In the genomic region with DNA sequence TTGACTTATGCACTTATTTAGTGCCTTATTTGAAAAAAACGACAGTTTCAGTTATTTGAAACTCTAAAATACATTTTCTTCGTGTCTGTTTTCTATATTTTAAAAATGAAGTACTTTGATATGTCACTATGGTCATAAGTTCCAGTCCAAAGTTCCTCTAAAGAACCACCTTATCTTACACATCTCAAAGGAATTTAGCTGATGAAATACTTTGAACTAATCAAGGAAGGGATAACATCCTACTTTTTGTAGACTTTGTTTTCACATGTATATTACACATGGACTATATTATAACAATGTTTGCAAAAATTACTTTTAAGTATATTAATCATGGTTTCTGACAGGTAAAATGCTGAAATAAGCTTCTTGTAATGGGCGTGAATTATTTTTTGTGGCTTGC, we compare ENCODE assay signal across 27 cellular contexts.
DNase-seq lines count a peak whose midpoint lies in the region; ATAC-seq, FAIRE-seq and TF ChIP-seq lines count a peak whose summit lies in the region.
"Had no signal": no experiment of that assay in that cellular context is flagged by ENCODE, and none has a peak within 500 bp of the region (broad histone marks: within the 10 kb centered on the region; RNA-seq: fewer than 3 reads in every experiment).

No MANE protein-coding gene starts in this region.

- no peak for FAIRE-seq in astrocyte (lab: Jason Lieb, UNC)
- FAIRE-seq: GM12892, GM19239, HepG2 had no signal

- H3K27ac ChIP-seq in PC-3 (ENCODE audit: low read length): no peak overlapping the region
- no peak overlapping the region for H3K27ac ChIP-seq in astrocyte (ENCODE audit: low read depth, low read length)
- no peak overlapping the region for H3K27ac ChIP-seq in fibroblast of lung (ENCODE audit: insufficient read depth, low read length)
- H3K27ac ChIP-seq: C4-2B, HL-60, PC-9 had no signal

- no peaks in the 10 kb centered on the region for H3K27me3 Mint-ChIP-seq in astrocyte (ENCODE audit: low read depth, unreplicated experiment)
- no peaks in the 10 kb centered on the region for H3K27me3 Mint-ChIP-seq in activated T-cell treated with anti-CD3 and anti-CD28 coated beads, Interleukin-2, amount 50 U/mL, for 4 hours (ENCODE audit: low read depth)
- H3K27me3 Mint-ChIP-seq in natural killer cell treated with Interleukin-12 subunit alpha and Interleukin-12 subunit beta and Interleukin-15 and Interleukin-18, amount 100 ng/mL, for 72 hours: no peaks in the 10 kb centered on the region
- H3K27me3 Mint-ChIP-seq: B cell had no signal

- H3K4me2 ChIP-seq in PC-3 (ENCODE audit: low read length) (0 out of 2 replicates have a peak overlapping the region, but pooled peaks have one; percentile 11), astrocyte (ENCODE audit: low read length) (no peak overlapping the region), fibroblast of lung (ENCODE audit: extremely low read depth, insufficient read depth, low read length) (no peak overlapping the region)
- H3K4me2 ChIP-seq: PC-9 had no signal

- H3K9me3 Mint-ChIP-seq in astrocyte (ENCODE audit: unreplicated experiment): no peaks in the 10 kb centered on the region
- H3K9me3 Mint-ChIP-seq in activated T-cell treated with anti-CD3 and anti-CD28 coated beads, Interleukin-2, amount 50 U/mL, for 4 hours: peaks cover 9% of the 10 kb centered on the region
- no peaks in the 10 kb centered on the region for H3K9me3 Mint-ChIP-seq in natural killer cell treated with Interleukin-12 subunit alpha and Interleukin-12 subunit beta and Interleukin-15 and Interleukin-18, amount 100 ng/mL, for 72 hours

- no peak for ATAC-seq in PC-3
- ATAC-seq in activated T-cell treated with anti-CD3 and anti-CD28 coated beads, Interleukin-2, amount 50 U/mL, for 4 hours: no peak
- ATAC-seq in natural killer cell treated with Interleukin-12 subunit alpha and Interleukin-12 subunit beta and Interleukin-15 and Interleukin-18, amount 100 ng/mL, for 72 hours: no peak
- ATAC-seq: CD8-positive, alpha-beta T cell; HepG2 had no signal

- no TSS peak for BruUV-seq in PC-3 (replicated peaks; lab: Mats Ljungman, UMichigan)

- DNase-seq in PC-3 (peak; percentile 48), astrocyte (ENCODE audit: low read depth) (peak; percentile 8), fibroblast of lung (ENCODE audit: low read depth in 2 of 2) (peak; percentile 27 to 30), retina (no peak), globus pallidus (ENCODE audit: low spot score) (no peak)
- DNase-seq in activated T-cell treated with anti-CD3 and anti-CD28 coated beads, Interleukin-2, amount 50 U/mL, for 4 hours: no peak
- DNase-seq in natural killer cell treated with Interleukin-12 subunit alpha and Interleukin-12 subunit beta and Interleukin-15 and Interleukin-18, amount 100 ng/mL, for 72 hours (ENCODE audit: low spot score): no peak
- DNase-seq: Caco-2; CD8-positive, alpha-beta T cell; GDM1; H7; Karpas-422; NCI-H1092 treated with DMSO at 0.1 percent for 48 hours; NCI-H1436; NCI-H187 treated with DMSO at 0.1 percent for 48 hours; NCI-H446; NCI-H524 treated with DMSO at 0.1 percent for 48 hours; NCI-H82; NK-92 treated with Interleukin-12 subunit alpha and Interleukin-12 subunit beta, amount 100 ng/mL, for 24 hours; PC-9; SHP77 had no signal

- POLR2A ChIA-PET in PC-3 (lab: Charles Lee; ENCODE audit: unreplicated experiment): no interaction called here

- intact Hi-C loops in PC-3 (cut with micrococcal nuclease): no loop called here

- no peaks in the 10 kb centered on the region for H3K36me3 Mint-ChIP-seq in astrocyte (ENCODE audit: low read depth, unreplicated experiment)
- no peaks in the 10 kb centered on the region for H3K36me3 Mint-ChIP-seq in activated T-cell treated with anti-CD3 and anti-CD28 coated beads, Interleukin-2, amount 50 U/mL, for 4 hours (ENCODE audit: insufficient read depth)
- no peaks in the 10 kb centered on the region for H3K36me3 Mint-ChIP-seq in natural killer cell treated with Interleukin-12 subunit alpha and Interleukin-12 subunit beta and Interleukin-15 and Interleukin-18, amount 100 ng/mL, for 72 hours
- H3K36me3 Mint-ChIP-seq: CD8-positive, alpha-beta T cell had no signal

- no peak overlapping the region for H2AFZ ChIP-seq in PC-3 (ENCODE audit: low read length)
- H2AFZ ChIP-seq in astrocyte (ENCODE audit: low read depth, low read length): no peak overlapping the region
- H2AFZ ChIP-seq in fibroblast of lung (ENCODE audit: low read length): no peak overlapping the region
- H2AFZ ChIP-seq: PC-9 had no signal

- H3K27me3 ChIP-seq in PC-3 (ENCODE audit: low read length): no peaks in the 10 kb centered on the region
- H3K27me3 ChIP-seq in astrocyte (ENCODE audit: insufficient read depth, low read length): no peaks in the 10 kb centered on the region
- no peaks in the 10 kb centered on the region for H3K27me3 ChIP-seq in fibroblast of lung (ENCODE audit: control insufficient read depth, insufficient read depth, low read length)

- H3K9ac ChIP-seq in PC-3 (ENCODE audit: low read length) (no peak overlapping the region), astrocyte (ENCODE audit: low read length) (no peak overlapping the region), fibroblast of lung (ENCODE audit: insufficient read depth, low read length) (no peak overlapping the region)

- no peaks in the 10 kb centered on the region for H3K36me3 ChIP-seq in PC-3 (ENCODE audit: low read depth, low read length)
- H3K36me3 ChIP-seq in astrocyte (ENCODE audit: insufficient read depth, low read length): no peaks in the 10 kb centered on the region
- H3K36me3 ChIP-seq in fibroblast of lung (ENCODE audit: control insufficient read depth, insufficient read depth, low read length): no peaks in the 10 kb centered on the region

- CTCF ChIA-PET in PC-3 (lab: Charles Lee): no interaction called here

- H3K4me3 ChIP-seq in PC-3 (ENCODE audit: low read length) (no peak overlapping the region), astrocyte (ENCODE audit: insufficient read depth, low read depth, low read length) (no peak overlapping the region), fibroblast of lung (replicated peaks in 1 of 4; ENCODE audit: control extremely low read depth in 1 of 4, insufficient read depth in 1 of 4, low read depth in 3 of 4, low read length in 4 of 4) (no peak overlapping the region)
- H3K4me3 ChIP-seq: PC-9 had no signal

- no peaks in the 10 kb centered on the region for H3K9me2 ChIP-seq in PC-3 (replicated peaks; ENCODE audit: low read length)

- H3K4me1 ChIP-seq in PC-3 (ENCODE audit: insufficient read depth, low read length) (peaks cover 9% of the 10 kb centered on the region), astrocyte (ENCODE audit: insufficient read depth, low read length) (no peaks in the 10 kb centered on the region), fibroblast of lung (ENCODE audit: control insufficient read depth, extremely low read depth, insufficient read depth, low read length) (no peaks in the 10 kb centered on the region)
- H3K4me1 ChIP-seq: Caco-2 had no signal

- peak overlapping the region; percentile 53 for H3K27ac Mint-ChIP-seq in astrocyte (ENCODE audit: unreplicated experiment)
- no peak overlapping the region for H3K27ac Mint-ChIP-seq in natural killer cell treated with Interleukin-12 subunit alpha and Interleukin-12 subunit beta and Interleukin-15 and Interleukin-18, amount 100 ng/mL, for 72 hours
- H3K27ac Mint-ChIP-seq: B cell; CD8-positive, alpha-beta T cell had no signal

- TF ChIP-seq CTCF in PC-3 (conservative IDR thresholded peaks at IDR 0.05; ENCODE audit: low read depth, low read length): no peak
- TF ChIP-seq CTCF in astrocyte (IDR thresholded peaks at IDR 0.05; ENCODE audit: insufficient read depth, low read depth, low read length): no peak
- no peak for TF ChIP-seq CTCF in fibroblast of lung (conservative IDR thresholded peaks at IDR 0.05 in 1 of 2, IDR thresholded peaks at IDR 0.05 in 1 of 2; ENCODE audit: low read depth in 1 of 2, low read length in 2 of 2)

- no peaks in the 10 kb centered on the region for H4K20me1 ChIP-seq in PC-3 (ENCODE audit: low read length)
- H4K20me1 ChIP-seq in astrocyte (ENCODE audit: insufficient read depth, low read length): no peaks in the 10 kb centered on the region
- H4K20me1 ChIP-seq in fibroblast of lung (ENCODE audit: control insufficient read depth, extremely low read depth, insufficient read depth, low read length): no peaks in the 10 kb centered on the region

- H3F3A ChIP-seq in PC-3 (ENCODE audit: low read length, unreplicated experiment): no peaks in the 10 kb centered on the region

- H3K79me2 ChIP-seq in PC-3 (ENCODE audit: low read length): no peaks in the 10 kb centered on the region
- no peaks in the 10 kb centered on the region for H3K79me2 ChIP-seq in astrocyte (ENCODE audit: insufficient read depth, low read length)
- H3K79me2 ChIP-seq in fibroblast of lung (ENCODE audit: control insufficient read depth, insufficient read depth, low read length): no peaks in the 10 kb centered on the region

- H3K4me1 Mint-ChIP-seq in astrocyte (ENCODE audit: low read depth, unreplicated experiment): peaks cover 7% of the 10 kb centered on the region
- no peaks in the 10 kb centered on the region for H3K4me1 Mint-ChIP-seq in activated T-cell treated with anti-CD3 and anti-CD28 coated beads, Interleukin-2, amount 50 U/mL, for 4 hours (ENCODE audit: low read depth)
- no peaks in the 10 kb centered on the region for H3K4me1 Mint-ChIP-seq in natural killer cell treated with Interleukin-12 subunit alpha and Interleukin-12 subunit beta and Interleukin-15 and Interleukin-18, amount 100 ng/mL, for 72 hours (ENCODE audit: low read depth in 2 of 2)
- H3K4me1 Mint-ChIP-seq: B cell had no signal

- no peak overlapping the region for H3K4me3 Mint-ChIP-seq in astrocyte (ENCODE audit: unreplicated experiment)
- H3K4me3 Mint-ChIP-seq in activated T-cell treated with anti-CD3 and anti-CD28 coated beads, Interleukin-2, amount 50 U/mL, for 4 hours: no peak overlapping the region
- H3K4me3 Mint-ChIP-seq in natural killer cell treated with Interleukin-12 subunit alpha and Interleukin-12 subunit beta and Interleukin-15 and Interleukin-18, amount 100 ng/mL, for 72 hours: no peak overlapping the region
- H3K4me3 Mint-ChIP-seq: B cell; CD8-positive, alpha-beta T cell had no signal

- no peaks in the 10 kb centered on the region for H3K9me3 ChIP-seq in PC-3 (ENCODE audit: low read length)
- no peaks in the 10 kb centered on the region for H3K9me3 ChIP-seq in astrocyte (ENCODE audit: insufficient read depth, low read depth, low read length)
- H3K9me3 ChIP-seq in fibroblast of lung (ENCODE audit: control insufficient read depth, insufficient read depth, low read depth, low read length): no peaks in the 10 kb centered on the region
- H3K9me3 ChIP-seq: Caco-2 had no signal

Comparison
In these comparisons a context has a peak if more than half of its experiments do, and no peak if none do; other contexts are left out.
1. DNase-seq: peak in PC-3 (single experiment), astrocyte (single experiment) and fibroblast of lung (2 of 2); none in retina (single experiment), activated T-cell treated with anti-CD3 and anti-CD28 coated beads, Interleukin-2, amount 50 U/mL, for 4 hours (single experiment), globus pallidus (single experiment) and natural killer cell treated with Interleukin-12 subunit alpha and Interleukin-12 subunit beta and Interleukin-15 and Interleukin-18, amount 100 ng/mL, for 72 hours (single experiment).